8 cellular contexts compared by ENCODE assay signal in the genomic region with DNA sequence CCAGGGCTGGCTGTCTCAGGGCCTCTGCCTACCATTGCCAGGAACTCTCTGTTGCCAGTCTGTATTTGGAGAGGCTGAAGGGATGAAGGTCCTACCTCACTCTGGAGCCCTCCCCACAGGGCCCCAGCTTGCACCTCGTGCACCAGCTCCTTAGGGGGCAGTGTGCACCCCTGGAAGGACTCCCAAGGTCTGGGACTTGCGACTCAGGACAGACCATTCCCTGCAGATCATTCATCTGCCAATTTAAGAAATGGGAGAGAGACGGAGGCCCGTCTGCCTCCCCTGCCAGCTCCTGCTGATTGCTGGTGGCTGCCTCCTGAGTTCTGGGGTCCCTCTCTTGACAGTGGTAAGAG. TPM values are rescaled to one million over a fixed set of nuclear protein-coding genes. Genes with fewer than 3 reads are reported as not detected.
DNase-seq lines count a peak whose midpoint lies in the region; ATAC-seq and TF ChIP-seq lines count a peak whose summit lies in the region.

No MANE protein-coding gene starts in this region.

- H3K4me3 ChIP-seq in coronary artery (peak overlapping the region; percentile 42), lower lobe of right lung (peak overlapping the region; percentile 28), thymus (ENCODE audit: low read length) (no peak overlapping the region)

- ATAC-seq in GM21360 (IDR thresholded peaks at IDR 0.05; ENCODE audit: unreplicated experiment) (peak; percentile 20), lower lobe of right lung (peak; percentile 85 to 91), HG02973 (IDR thresholded peaks at IDR 0.05; ENCODE audit: unreplicated experiment) (no peak)

- H3K9me3 ChIP-seq in lower lobe of right lung, result no peaks in the 10 kb centered on the region
- no peaks in the 10 kb centered on the region for H3K9me3 ChIP-seq in thymus (ENCODE audit: control insufficient read depth)

- peaks cover 0 to 3% (median 1%) of the 10 kb centered on the region in 3 donors for H3K27me3 Mint-ChIP-seq in CD14-positive monocyte (ENCODE audit: low read depth in 3 of 3)

- DNase-seq in CD14-positive monocyte (ENCODE audit: low spot score) (peak; percentile 78), SHP77 treated with DMSO at 0.1 percent for 48 hours (lab: John Stamatoyannopoulos, UW) (peak; percentile 43), coronary artery (ENCODE audit: low spot score) (peak; percentile 90), lower lobe of right lung (peak; percentile 85), NCI-H510A treated with DMSO at 0.1 percent for 48 hours (lab: John Stamatoyannopoulos, UW) (no peak)

- H3K36me3 Mint-ChIP-seq in CD14-positive monocyte, result peaks cover 0 to 4% of the 10 kb centered on the region in 2 donors

- H3K36me3 ChIP-seq in lower lobe of right lung (no peaks in the 10 kb centered on the region), thymus (ENCODE audit: control insufficient read depth, insufficient read depth) (no peaks in the 10 kb centered on the region)

- TF ChIP-seq CTCF in CD14-positive monocyte (IDR thresholded peaks at IDR 0.05) (peak; percentile 65), coronary artery (IDR thresholded peaks at IDR 0.05) (peak; percentile 30), lower lobe of right lung (IDR thresholded peaks at IDR 0.05) (peak; percentile 82)

- H3K27me3 ChIP-seq in lower lobe of right lung (ENCODE audit: low read depth), result no peaks in the 10 kb centered on the region
- H3K27me3 ChIP-seq in thymus (ENCODE audit: control insufficient read depth, insufficient read depth), result no peaks in the 10 kb centered on the region

- peak overlapping the region; percentile 71 to 78 for H3K4me3 Mint-ChIP-seq in CD14-positive monocyte

- no peaks in the 10 kb centered on the region for H3K9me3 Mint-ChIP-seq in CD14-positive monocyte

- intact Hi-C loops in CD14-positive monocyte (cut with micrococcal nuclease) (loop anchor here (2.0 to 5.0 kb wide), 3 partner anchors 17 to 36 kb away; no protein-coding TSS in a partner anchor), lower lobe of right lung (cut with DNase I) (no loop called here)

- H3K27ac ChIP-seq in coronary artery (peak overlapping the region; percentile 93 to 99), lower lobe of right lung (peak overlapping the region; percentile 94), thymus (ENCODE audit: low read depth) (peak overlapping the region; percentile 71)

- H3K4me1 ChIP-seq in lower lobe of right lung, result peaks cover 43% of the 10 kb centered on the region
- H3K4me1 ChIP-seq in thymus (ENCODE audit: control insufficient read depth, insufficient read depth, low read length), result peaks cover 16% of the 10 kb centered on the region

- peak overlapping the region; percentile 90 to 98 (median 96) for H3K27ac Mint-ChIP-seq in CD14-positive monocyte

- WGBS in thymus, result 60% methylated on average over 4 of the region's 4 CpGs

- H3K4me1 Mint-ChIP-seq in CD14-positive monocyte, result peaks cover 34% of the 10 kb centered on the region

RNA-seq across cellular contexts. Expression of gene MALAT1, which starts 27.5 kb away (rescaled TPM):
- polyA plus RNA-seq in CD14-positive monocyte (100 to 1,000 TPM; 263 to 554 TPM), thymus (682 TPM)
- 11,612 TPM for total RNA-seq in lower lobe of right lung

RNA-seq across cellular contexts. Expression of gene NEAT1, which starts 48.8 kb away (rescaled TPM):
- polyA plus RNA-seq in CD14-positive monocyte (1 to 10 TPM in 1 of 2 donors, under 1 TPM in 1; 0.90 to 1.3 TPM), thymus (3,325 TPM)
- 980 TPM for total RNA-seq in lower lobe of right lung

RNA-seq across cellular contexts. Expression of gene SCYL1, which starts 53.5 kb away (rescaled TPM):
- polyA plus RNA-seq in CD14-positive monocyte, result 10 to 100 TPM; 18.6 to 29.7 TPM
- total RNA-seq in lower lobe of right lung, result 61.2 TPM
- polyA plus RNA-seq in thymus, result 68.1 TPM

Comparison
In these comparisons a context has a peak if more than half of its experiments do, and no peak if none do; other contexts are left out.
1. CTCF ChIP-seq: peak in every context shown above with its lines; median percentile 82 in lower lobe of right lung; 65 in CD14-positive monocyte; 30 in coronary artery.
2. RNA of gene NEAT1, which starts 48.8 kb away (polyA plus RNA-seq): 3,325 TPM in thymus (single experiment); 0.90 to 1.3 TPM in CD14-positive monocyte; every median in the first group is over 1,000 times any median in the second.
3. Peak in every context shown above with its lines, with median percentiles within 50 percentile points of each other: H3K27ac ChIP-seq.